In the genomic region with DNA sequence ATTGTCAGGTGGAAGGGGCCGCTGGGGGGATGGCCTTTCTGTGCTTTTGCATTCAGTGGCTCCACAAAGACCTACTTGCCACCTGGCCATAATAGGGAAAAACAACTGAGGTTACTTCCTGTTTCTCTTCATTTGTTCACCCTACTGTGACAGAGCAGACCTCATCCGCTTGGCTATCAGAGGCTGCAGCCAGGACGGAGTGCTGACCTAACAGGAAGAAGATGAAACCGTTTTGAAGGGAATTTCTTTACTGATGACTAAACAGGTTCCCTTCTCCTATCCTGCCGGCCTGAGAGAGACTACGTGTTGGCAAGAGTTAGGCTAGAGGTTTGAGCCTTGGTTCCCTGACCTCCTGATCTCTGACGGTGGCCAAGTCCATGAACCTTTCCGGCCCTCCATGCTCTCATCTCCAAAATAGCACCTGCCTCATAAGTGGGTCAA, we compare ENCODE assay signal across 1 cellular context.
TF ChIP-seq lines count a peak whose summit lies in the region.

No MANE protein-coding gene starts in this region.

TF ChIP-seq in GM12878, 131 proteins besides CTCF, POLR2A, EP300 and RAD21 (continues in another document):
- TF ChIP-seq EGR1 (IDR thresholded peaks at IDR 0.05; ENCODE audit: borderline replicate concordance in 1 of 2, low read depth in 2 of 2, low read length in 2 of 2) (no peak), RB1 (IDR thresholded peaks at IDR 0.05; ENCODE audit: borderline replicate concordance) (no peak), SUZ12 (IDR thresholded peaks at IDR 0.05; ENCODE audit: unreplicated experiment) (no peak), MAX (IDR thresholded peaks at IDR 0.05; ENCODE audit: low read depth, low read length) (no peak), ETV6 (conservative IDR thresholded peaks at IDR 0.05 in 1 of 2, IDR thresholded peaks at IDR 0.05 in 1 of 2; ENCODE audit: borderline replicate concordance in 1 of 2, low read depth in 1 of 2) (no peak; a peak in 1 of 4 replicates), MXI1 (IDR thresholded peaks at IDR 0.05; ENCODE audit: low read depth, low read length) (no peak), TCF12 (IDR thresholded peaks at IDR 0.05; ENCODE audit: low read depth, low read length) (peak; percentile 50; the same call in 1 of the 2 replicates), NR2C2 (IDR thresholded peaks at IDR 0.05; ENCODE audit: borderline replicate concordance, control insufficient read depth, insufficient read length, low read depth) (no peak), NFYA (IDR thresholded peaks at IDR 0.05; ENCODE audit: borderline replicate concordance, low read depth, low read length) (no peak), LARP7 (IDR thresholded peaks at IDR 0.05) (no peak), FOXM1 (IDR thresholded peaks at IDR 0.05; ENCODE audit: low read depth, low read length) (0 out of 2 replicates have a peak, but pooled peaks have one; percentile 36), ZSCAN29 (IDR thresholded peaks at IDR 0.05) (no peak), NBN (IDR thresholded peaks at IDR 0.05) (0 out of 2 replicates have a peak, but pooled peaks have one; percentile 40), RUNX3 (IDR thresholded peaks at IDR 0.05; ENCODE audit: low read length) (peak; percentile 73), SPI1 (IDR thresholded peaks at IDR 0.05; ENCODE audit: borderline replicate concordance, insufficient read depth, low read depth, low read length) (no peak), HDAC6 (IDR thresholded peaks at IDR 0.05; ENCODE audit: unreplicated experiment) (no peak), IRF4 (IDR thresholded peaks at IDR 0.05; ENCODE audit: low read depth, low read length) (0 out of 2 replicates have a peak, but pooled peaks have one; percentile 17), TARDBP (IDR thresholded peaks at IDR 0.05; ENCODE audit: borderline replicate concordance) (no peak), PAX8 (IDR thresholded peaks at IDR 0.05) (no peak), SUPT20H (IDR thresholded peaks at IDR 0.05; ENCODE audit: borderline replicate concordance, control insufficient read depth, low read depth, low read length) (no peak), SMAD5 (IDR thresholded peaks at IDR 0.05; ENCODE audit: low read depth) (no peak), ATF7 (IDR thresholded peaks at IDR 0.05; ENCODE audit: low read depth) (no peak; the same call in 1 of the 2 replicates), STAT3 (IDR thresholded peaks at IDR 0.05; ENCODE audit: low read depth, low read length) (no peak), POU2F2 (IDR thresholded peaks at IDR 0.05; ENCODE audit: borderline replicate concordance, low read depth, low read length) (peak; percentile 7; the same call in 1 of the 3 replicates), PML (IDR thresholded peaks at IDR 0.05; ENCODE audit: low read length) (no peak; the same call in 1 of the 2 replicates), IKZF1 (conservative IDR thresholded peaks at IDR 0.05) (peak; percentile 77), KDM1A (IDR thresholded peaks at IDR 0.05; ENCODE audit: borderline replicate concordance) (no peak), CREB1 (IDR thresholded peaks at IDR 0.05; ENCODE audit: low read depth) (peak; percentile 78), FOXK2 (IDR thresholded peaks at IDR 0.05) (no peak), MEF2B (IDR thresholded peaks at IDR 0.05; ENCODE audit: partially characterized antibody, poor library complexity, severe bottlenecking) (no peak), JUNB (IDR thresholded peaks at IDR 0.05) (peak; percentile 35; the same call in 1 of the 2 replicates), CBX3 (IDR thresholded peaks at IDR 0.05; ENCODE audit: borderline replicate concordance, low read depth) (no peak), ESRRA (IDR thresholded peaks at IDR 0.05; ENCODE audit: low read length) (no peak), KAT2A (conservative IDR thresholded peaks at IDR 0.05; ENCODE audit: control insufficient read depth, low read depth, low read length) (no peak), STAT1 (conservative IDR thresholded peaks at IDR 0.05) (no peak), ZNF274 (IDR thresholded peaks at IDR 0.05; ENCODE audit: insufficient read depth, insufficient read length) (no peak), SP1 (IDR thresholded peaks at IDR 0.05; ENCODE audit: low read depth, low read length) (no peak), TBL1XR1 (IDR thresholded peaks at IDR 0.05; ENCODE audit: low read depth, low read length) (no peak), MYC (IDR thresholded peaks at IDR 0.05; ENCODE audit: insufficient read depth, insufficient read length, insufficient replicate concordance, low read length, severe bottlenecking) (no peak), TCF7 (IDR thresholded peaks at IDR 0.05; ENCODE audit: borderline replicate concordance) (no peak), USF1 (IDR thresholded peaks at IDR 0.05; ENCODE audit: borderline replicate concordance, extremely low read length, insufficient read depth, low read depth, low read length) (no peak)
- TF ChIP-seq, protein P1, sequence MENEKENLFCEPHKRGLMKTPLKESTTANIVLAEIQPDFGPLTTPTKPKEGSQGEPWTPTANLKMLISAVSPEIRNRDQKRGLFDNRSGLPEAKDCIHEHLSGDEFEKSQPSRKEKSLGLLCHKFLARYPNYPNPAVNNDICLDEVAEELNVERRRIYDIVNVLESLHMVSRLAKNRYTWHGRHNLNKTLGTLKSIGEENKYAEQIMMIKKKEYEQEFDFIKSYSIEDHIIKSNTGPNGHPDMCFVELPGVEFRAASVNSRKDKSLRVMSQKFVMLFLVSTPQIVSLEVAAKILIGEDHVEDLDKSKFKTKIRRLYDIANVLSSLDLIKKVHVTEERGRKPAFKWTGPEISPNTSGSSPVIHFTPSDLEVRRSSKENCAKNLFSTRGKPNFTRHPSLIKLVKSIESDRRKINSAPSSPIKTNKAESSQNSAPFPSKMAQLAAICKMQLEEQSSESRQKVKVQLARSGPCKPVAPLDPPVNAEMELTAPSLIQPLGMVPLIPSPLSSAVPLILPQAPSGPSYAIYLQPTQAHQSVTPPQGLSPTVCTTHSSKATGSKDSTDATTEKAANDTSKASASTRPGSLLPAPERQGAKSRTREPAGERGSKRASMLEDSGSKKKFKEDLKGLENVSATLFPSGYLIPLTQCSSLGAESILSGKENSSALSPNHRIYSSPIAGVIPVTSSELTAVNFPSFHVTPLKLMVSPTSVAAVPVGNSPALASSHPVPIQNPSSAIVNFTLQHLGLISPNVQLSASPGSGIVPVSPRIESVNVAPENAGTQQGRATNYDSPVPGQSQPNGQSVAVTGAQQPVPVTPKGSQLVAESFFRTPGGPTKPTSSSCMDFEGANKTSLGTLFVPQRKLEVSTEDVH (IDR thresholded peaks at IDR 0.05; ENCODE audit: low read depth, partially characterized antibody), result no peak
- TF ChIP-seq, protein P2, sequence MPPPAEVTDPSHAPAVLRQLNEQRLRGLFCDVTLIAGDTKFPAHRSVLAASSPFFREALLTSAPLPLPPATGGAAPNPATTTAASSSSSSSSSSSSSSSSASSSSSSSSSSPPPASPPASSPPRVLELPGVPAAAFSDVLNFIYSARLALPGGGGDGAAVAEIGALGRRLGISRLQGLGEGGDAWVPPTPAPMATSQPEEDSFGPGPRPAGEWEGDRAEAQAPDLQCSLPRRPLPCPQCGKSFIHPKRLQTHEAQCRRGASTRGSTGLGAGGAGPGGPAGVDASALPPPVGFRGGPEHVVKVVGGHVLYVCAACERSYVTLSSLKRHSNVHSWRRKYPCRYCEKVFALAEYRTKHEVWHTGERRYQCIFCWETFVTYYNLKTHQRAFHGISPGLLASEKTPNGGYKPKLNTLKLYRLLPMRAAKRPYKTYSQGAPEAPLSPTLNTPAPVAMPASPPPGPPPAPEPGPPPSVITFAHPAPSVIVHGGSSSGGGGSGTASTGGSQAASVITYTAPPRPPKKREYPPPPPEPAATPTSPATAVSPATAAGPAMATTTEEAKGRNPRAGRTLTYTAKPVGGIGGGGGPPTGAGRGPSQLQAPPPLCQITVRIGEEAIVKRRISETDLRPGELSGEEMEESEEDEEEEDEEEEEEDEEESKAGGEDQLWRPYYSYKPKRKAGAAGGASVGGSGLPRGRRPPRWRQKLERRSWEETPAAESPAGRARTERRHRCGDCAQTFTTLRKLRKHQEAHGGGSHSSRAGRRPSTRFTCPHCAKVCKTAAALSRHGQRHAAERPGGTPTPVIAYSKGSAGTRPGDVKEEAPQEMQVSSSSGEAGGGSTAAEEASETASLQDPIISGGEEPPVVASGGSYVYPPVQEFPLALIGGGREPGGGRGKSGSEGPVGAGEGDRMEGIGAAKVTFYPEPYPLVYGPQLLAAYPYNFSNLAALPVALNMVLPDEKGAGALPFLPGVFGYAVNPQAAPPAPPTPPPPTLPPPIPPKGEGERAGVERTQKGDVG (CRISPR knock-in tag; IDR thresholded peaks at IDR 0.05), result no peak
- TF ChIP-seq, protein P3, sequence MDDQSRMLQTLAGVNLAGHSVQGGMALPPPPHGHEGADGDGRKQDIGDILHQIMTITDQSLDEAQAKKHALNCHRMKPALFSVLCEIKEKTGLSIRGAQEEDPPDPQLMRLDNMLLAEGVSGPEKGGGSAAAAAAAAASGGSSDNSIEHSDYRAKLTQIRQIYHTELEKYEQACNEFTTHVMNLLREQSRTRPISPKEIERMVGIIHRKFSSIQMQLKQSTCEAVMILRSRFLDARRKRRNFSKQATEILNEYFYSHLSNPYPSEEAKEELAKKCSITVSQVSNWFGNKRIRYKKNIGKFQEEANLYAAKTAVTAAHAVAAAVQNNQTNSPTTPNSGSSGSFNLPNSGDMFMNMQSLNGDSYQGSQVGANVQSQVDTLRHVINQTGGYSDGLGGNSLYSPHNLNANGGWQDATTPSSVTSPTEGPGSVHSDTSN (IDR thresholded peaks at IDR 0.05; ENCODE audit: insufficient replicate concordance, low read depth, low read length), result no peak
- TF ChIP-seq, protein P4, sequence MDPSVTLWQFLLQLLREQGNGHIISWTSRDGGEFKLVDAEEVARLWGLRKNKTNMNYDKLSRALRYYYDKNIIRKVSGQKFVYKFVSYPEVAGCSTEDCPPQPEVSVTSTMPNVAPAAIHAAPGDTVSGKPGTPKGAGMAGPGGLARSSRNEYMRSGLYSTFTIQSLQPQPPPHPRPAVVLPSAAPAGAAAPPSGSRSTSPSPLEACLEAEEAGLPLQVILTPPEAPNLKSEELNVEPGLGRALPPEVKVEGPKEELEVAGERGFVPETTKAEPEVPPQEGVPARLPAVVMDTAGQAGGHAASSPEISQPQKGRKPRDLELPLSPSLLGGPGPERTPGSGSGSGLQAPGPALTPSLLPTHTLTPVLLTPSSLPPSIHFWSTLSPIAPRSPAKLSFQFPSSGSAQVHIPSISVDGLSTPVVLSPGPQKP (IDR thresholded peaks at IDR 0.05; ENCODE audit: low read depth, low read length), result 0 out of 2 replicates have a peak, but pooled peaks have one; percentile 26
- TF ChIP-seq, protein P5, sequence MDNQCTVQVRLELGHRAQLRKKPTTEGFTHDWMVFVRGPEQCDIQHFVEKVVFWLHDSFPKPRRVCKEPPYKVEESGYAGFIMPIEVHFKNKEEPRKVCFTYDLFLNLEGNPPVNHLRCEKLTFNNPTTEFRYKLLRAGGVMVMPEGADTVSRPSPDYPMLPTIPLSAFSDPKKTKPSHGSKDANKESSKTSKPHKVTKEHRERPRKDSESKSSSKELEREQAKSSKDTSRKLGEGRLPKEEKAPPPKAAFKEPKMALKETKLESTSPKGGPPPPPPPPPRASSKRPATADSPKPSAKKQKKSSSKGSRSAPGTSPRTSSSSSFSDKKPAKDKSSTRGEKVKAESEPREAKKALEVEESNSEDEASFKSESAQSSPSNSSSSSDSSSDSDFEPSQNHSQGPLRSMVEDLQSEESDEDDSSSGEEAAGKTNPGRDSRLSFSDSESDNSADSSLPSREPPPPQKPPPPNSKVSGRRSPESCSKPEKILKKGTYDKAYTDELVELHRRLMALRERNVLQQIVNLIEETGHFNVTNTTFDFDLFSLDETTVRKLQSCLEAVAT (IDR thresholded peaks at IDR 0.05), result no peak
- TF ChIP-seq, protein P6, sequence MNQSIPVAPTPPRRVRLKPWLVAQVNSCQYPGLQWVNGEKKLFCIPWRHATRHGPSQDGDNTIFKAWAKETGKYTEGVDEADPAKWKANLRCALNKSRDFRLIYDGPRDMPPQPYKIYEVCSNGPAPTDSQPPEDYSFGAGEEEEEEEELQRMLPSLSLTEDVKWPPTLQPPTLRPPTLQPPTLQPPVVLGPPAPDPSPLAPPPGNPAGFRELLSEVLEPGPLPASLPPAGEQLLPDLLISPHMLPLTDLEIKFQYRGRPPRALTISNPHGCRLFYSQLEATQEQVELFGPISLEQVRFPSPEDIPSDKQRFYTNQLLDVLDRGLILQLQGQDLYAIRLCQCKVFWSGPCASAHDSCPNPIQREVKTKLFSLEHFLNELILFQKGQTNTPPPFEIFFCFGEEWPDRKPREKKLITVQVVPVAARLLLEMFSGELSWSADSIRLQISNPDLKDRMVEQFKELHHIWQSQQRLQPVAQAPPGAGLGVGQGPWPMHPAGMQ (IDR thresholded peaks at IDR 0.05; ENCODE audit: borderline replicate concordance), result no peak
- TF ChIP-seq, protein P7, sequence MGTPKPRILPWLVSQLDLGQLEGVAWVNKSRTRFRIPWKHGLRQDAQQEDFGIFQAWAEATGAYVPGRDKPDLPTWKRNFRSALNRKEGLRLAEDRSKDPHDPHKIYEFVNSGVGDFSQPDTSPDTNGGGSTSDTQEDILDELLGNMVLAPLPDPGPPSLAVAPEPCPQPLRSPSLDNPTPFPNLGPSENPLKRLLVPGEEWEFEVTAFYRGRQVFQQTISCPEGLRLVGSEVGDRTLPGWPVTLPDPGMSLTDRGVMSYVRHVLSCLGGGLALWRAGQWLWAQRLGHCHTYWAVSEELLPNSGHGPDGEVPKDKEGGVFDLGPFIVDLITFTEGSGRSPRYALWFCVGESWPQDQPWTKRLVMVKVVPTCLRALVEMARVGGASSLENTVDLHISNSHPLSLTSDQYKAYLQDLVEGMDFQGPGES (IDR thresholded peaks at IDR 0.05), result no peak
- TF ChIP-seq, protein P8, sequence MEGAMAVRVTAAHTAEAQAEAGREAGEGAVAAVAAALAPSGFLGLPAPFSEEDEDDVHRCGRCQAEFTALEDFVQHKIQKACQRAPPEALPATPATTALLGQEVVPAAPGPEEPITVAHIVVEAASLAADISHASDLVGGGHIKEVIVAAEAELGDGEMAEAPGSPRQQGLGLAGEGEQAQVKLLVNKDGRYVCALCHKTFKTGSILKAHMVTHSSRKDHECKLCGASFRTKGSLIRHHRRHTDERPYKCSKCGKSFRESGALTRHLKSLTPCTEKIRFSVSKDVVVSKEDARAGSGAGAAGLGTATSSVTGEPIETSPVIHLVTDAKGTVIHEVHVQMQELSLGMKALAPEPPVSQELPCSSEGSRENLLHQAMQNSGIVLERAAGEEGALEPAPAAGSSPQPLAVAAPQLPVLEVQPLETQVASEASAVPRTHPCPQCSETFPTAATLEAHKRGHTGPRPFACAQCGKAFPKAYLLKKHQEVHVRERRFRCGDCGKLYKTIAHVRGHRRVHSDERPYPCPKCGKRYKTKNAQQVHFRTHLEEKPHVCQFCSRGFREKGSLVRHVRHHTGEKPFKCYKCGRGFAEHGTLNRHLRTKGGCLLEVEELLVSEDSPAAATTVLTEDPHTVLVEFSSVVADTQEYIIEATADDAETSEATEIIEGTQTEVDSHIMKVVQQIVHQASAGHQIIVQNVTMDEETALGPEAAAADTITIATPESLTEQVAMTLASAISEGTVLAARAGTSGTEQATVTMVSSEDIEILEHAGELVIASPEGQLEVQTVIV (IDR thresholded peaks at IDR 0.05; ENCODE audit: borderline replicate concordance, partially characterized antibody), result no peak
